In genomic region chr19:3556978-3557460, GRCh38 we compare ENCODE assay signal across 8 cellular contexts. TPM values are rescaled to one million over a fixed set of nuclear protein-coding genes. Genes with fewer than 3 reads are reported as not detected.
DNase-seq lines count a peak whose midpoint lies in the region; ATAC-seq and TF ChIP-seq lines count a peak whose summit lies in the region.

No MANE protein-coding gene starts in this region.

- under 1% methylated on average over 60 of the region's 60 CpGs for WGBS in HUES64

- H3K36me3 ChIP-seq in HUES64 (ENCODE audit: insufficient read depth, low read length), result no peaks in the 10 kb centered on the region

- no peaks in the 10 kb centered on the region for H3K9me3 ChIP-seq in HUES64 (ENCODE audit: insufficient read depth, low read depth, low read length)

- H3K27me3 ChIP-seq in HUES64 (ENCODE audit: insufficient read depth, low read length), result no peaks in the 10 kb centered on the region; the same call in none of the 2 replicates

- H3K4me1 ChIP-seq in HUES64 (ENCODE audit: insufficient read depth, low read length), result no peaks in the 10 kb centered on the region

- H3K27ac Mint-ChIP-seq in activated CD4-positive, alpha-beta T cell treated with anti-CD3 and anti-CD28 coated beads, Interleukin-2, amount 10 ng/mL, durations not matched to agents 24 days and 14 days, result peak overlapping the region; percentile 95
- H3K27ac Mint-ChIP-seq in stimulated activated naive CD8-positive, alpha-beta T cell treated with anti-CD3 and anti-CD28 coated beads, Interleukin-15, amount 100 ng/mL, for 72 hours, result peak overlapping the region; percentile 86 to 89

- no peaks in the 10 kb centered on the region for H3K27me3 Mint-ChIP-seq in activated CD4-positive, alpha-beta T cell treated with anti-CD3 and anti-CD28 coated beads, Interleukin-2, amount 10 ng/mL, durations not matched to agents 24 days and 14 days
- no peaks in the 10 kb centered on the region for H3K27me3 Mint-ChIP-seq in stimulated activated naive CD8-positive, alpha-beta T cell treated with anti-CD3 and anti-CD28 coated beads, Interleukin-15, amount 100 ng/mL, for 72 hours

- no peak overlapping the region for H3K27ac ChIP-seq in HUES64 (ENCODE audit: low read depth, low read length)

- H3K4me1 Mint-ChIP-seq in activated CD4-positive, alpha-beta T cell treated with anti-CD3 and anti-CD28 coated beads, Interleukin-2, amount 10 ng/mL, durations not matched to agents 24 days and 14 days, result peaks cover 36% of the 10 kb centered on the region
- H3K4me1 Mint-ChIP-seq in stimulated activated naive CD8-positive, alpha-beta T cell treated with anti-CD3 and anti-CD28 coated beads, Interleukin-15, amount 100 ng/mL, for 72 hours, result peaks cover 61% of the 10 kb centered on the region

- intact Hi-C loops in activated CD4-positive, alpha-beta T cell treated with anti-CD3 and anti-CD28 coated beads, Interleukin-2, amount 10 ng/mL, durations not matched to agents 24 days and 14 days (cut with micrococcal nuclease), result loop anchor here (1.0 to 5.0 kb wide), 2 partner anchors 15 to 70 kb away; partner anchors contain the start of genes CACTIN and HMG20B

- H3K4me3 ChIP-seq in AG09309 (ENCODE audit: control insufficient read depth, low read depth, low read length) (peak overlapping the region; percentile 81), HUES64 (ENCODE audit: low read length) (peak overlapping the region; percentile 94)

- H3K9ac ChIP-seq in HUES64 (ENCODE audit: low read depth, low read length), result peak overlapping the region; percentile 75

- H3K36me3 Mint-ChIP-seq in activated CD4-positive, alpha-beta T cell treated with anti-CD3 and anti-CD28 coated beads, Interleukin-2, amount 10 ng/mL, durations not matched to agents 24 days and 14 days (ENCODE audit: low read depth), result peaks cover 17% of the 10 kb centered on the region

- peak; percentile 32 for ATAC-seq in GM19372 (IDR thresholded peaks at IDR 0.05; ENCODE audit: low read depth, unreplicated experiment)
- ATAC-seq in stimulated activated naive CD8-positive, alpha-beta T cell treated with anti-CD3 and anti-CD28 coated beads, Interleukin-15, amount 100 ng/mL, for 72 hours, result peak; percentile 47

- DNase-seq in AG09309 (ENCODE audit: low read depth) (no peak), ecto neural progenitor cell (ENCODE audit: low spot score) (peak; percentile 62), myocyte (ENCODE audit: low read depth) (peak; percentile 66), hippocampal formation (lab: John Stamatoyannopoulos, UW) (no peak)
- peak; percentile 84 for DNase-seq in activated CD4-positive, alpha-beta T cell treated with anti-CD3 and anti-CD28 coated beads, Interleukin-2, amount 10 ng/mL, durations not matched to agents 24 days and 14 days
- peak; percentile 65 to 69 for DNase-seq in stimulated activated naive CD8-positive, alpha-beta T cell treated with anti-CD3 and anti-CD28 coated beads, Interleukin-15, amount 100 ng/mL, for 72 hours

- peak overlapping the region; percentile 100 for H3K4me3 Mint-ChIP-seq in activated CD4-positive, alpha-beta T cell treated with anti-CD3 and anti-CD28 coated beads, Interleukin-2, amount 10 ng/mL, durations not matched to agents 24 days and 14 days
- peak overlapping the region; percentile 90 to 97 for H3K4me3 Mint-ChIP-seq in stimulated activated naive CD8-positive, alpha-beta T cell treated with anti-CD3 and anti-CD28 coated beads, Interleukin-15, amount 100 ng/mL, for 72 hours

- no peak for TF ChIP-seq CTCF in AG09309 (IDR thresholded peaks at IDR 0.05; ENCODE audit: control insufficient read depth, insufficient read depth, low read depth, low read length, missing control alignments)

- H3K9me3 Mint-ChIP-seq in activated CD4-positive, alpha-beta T cell treated with anti-CD3 and anti-CD28 coated beads, Interleukin-2, amount 10 ng/mL, durations not matched to agents 24 days and 14 days, result no peaks in the 10 kb centered on the region
- H3K9me3 Mint-ChIP-seq in stimulated activated naive CD8-positive, alpha-beta T cell treated with anti-CD3 and anti-CD28 coated beads, Interleukin-15, amount 100 ng/mL, for 72 hours, result no peaks in the 10 kb centered on the region

RNA-seq across cellular contexts. Expression of gene MFSD12, which starts 0.4 kb away (rescaled TPM):
- polyA plus RNA-seq in HUES64 (2013, experiment 1 of 2), result 34.1 TPM
- polyA plus RNA-seq in HUES64 (2013, experiment 2 of 2), result 37.2 TPM
- 119 and 124 TPM in 2 replicates for total RNA-seq in activated CD4-positive, alpha-beta T cell treated with anti-CD3 and anti-CD28 coated beads, Interleukin-2, amount 10 ng/mL, durations not matched to agents 24 days and 14 days
- total RNA-seq in myocyte, result 107 and 146 TPM in 2 replicates
- 109 TPM for polyA plus RNA-seq in myocyte (2012)

RNA-seq across cellular contexts. Expression of gene HMG20B, which starts 15.7 kb away (rescaled TPM):
- 50.4 TPM for polyA plus RNA-seq in HUES64 (2013, experiment 1 of 2)
- 58.9 TPM for polyA plus RNA-seq in HUES64 (2013, experiment 2 of 2)
- total RNA-seq in activated CD4-positive, alpha-beta T cell treated with anti-CD3 and anti-CD28 coated beads, Interleukin-2, amount 10 ng/mL, durations not matched to agents 24 days and 14 days, result 53.7 and 59.3 TPM in 2 replicates
- 99.9 and 102 TPM in 2 replicates for total RNA-seq in myocyte
- 73.9 TPM for polyA plus RNA-seq in myocyte (2012)

RNA-seq across cellular contexts. Expression of gene TEKTIP1, which starts 18.0 kb away (rescaled TPM):
- 0.45 TPM for polyA plus RNA-seq in HUES64 (2013, experiment 1 of 2)
- polyA plus RNA-seq in HUES64 (2013, experiment 2 of 2), result not detected
- 1.4 and 2.2 TPM in 2 replicates for total RNA-seq in activated CD4-positive, alpha-beta T cell treated with anti-CD3 and anti-CD28 coated beads, Interleukin-2, amount 10 ng/mL, durations not matched to agents 24 days and 14 days
- total RNA-seq in myocyte, result not detected in 2 replicates
- 3.7 TPM for polyA plus RNA-seq in myocyte (2012)

RNA-seq across cellular contexts. Expression of gene GIPC3, which starts 28.3 kb away (rescaled TPM):
- polyA plus RNA-seq in HUES64 (2013, experiment 1 of 2), result 0.40 TPM
- polyA plus RNA-seq in HUES64 (2013, experiment 2 of 2), result 0.63 TPM
- 0.36 and 0.37 TPM in 2 replicates for total RNA-seq in activated CD4-positive, alpha-beta T cell treated with anti-CD3 and anti-CD28 coated beads, Interleukin-2, amount 10 ng/mL, durations not matched to agents 24 days and 14 days
- 0.19 and 0.31 TPM in 2 replicates for total RNA-seq in myocyte
- polyA plus RNA-seq in myocyte (2012), result 0.08 TPM

RNA-seq across cellular contexts. Expression of gene TBXA2R, which starts 49.7 kb away (rescaled TPM):
- polyA plus RNA-seq in HUES64 (2013, experiment 1 of 2), result 0.70 TPM
- polyA plus RNA-seq in HUES64 (2013, experiment 2 of 2), result 0.38 TPM
- total RNA-seq in activated CD4-positive, alpha-beta T cell treated with anti-CD3 and anti-CD28 coated beads, Interleukin-2, amount 10 ng/mL, durations not matched to agents 24 days and 14 days, result 0.42 and 0.50 TPM in 2 replicates
- total RNA-seq in myocyte, result 0.16 and 0.26 TPM in 2 replicates
- 0.21 TPM for polyA plus RNA-seq in myocyte (2012)

Comparison
In these comparisons a context has a peak if more than half of its experiments do, and no peak if none do; other contexts are left out.
1. DNase-seq: peak in activated CD4-positive, alpha-beta T cell treated with anti-CD3 and anti-CD28 coated beads, Interleukin-2, amount 10 ng/mL, durations not matched to agents 24 days and 14 days (single experiment), ecto neural progenitor cell (single experiment), myocyte (single experiment) and stimulated activated naive CD8-positive, alpha-beta T cell treated with anti-CD3 and anti-CD28 coated beads, Interleukin-15, amount 100 ng/mL, for 72 hours (2 of 2); none in AG09309 (single experiment) and hippocampal formation (0 of 2).